Comparison of ENCODE assay signal across 9 cellular contexts in genomic region chr20:3405696-3406358, GRCh38. TPM values are rescaled to one million over a fixed set of nuclear protein-coding genes. Genes with fewer than 3 reads are reported as not detected.
DNase-seq lines count a peak whose midpoint lies in the region; ATAC-seq and TF ChIP-seq lines count a peak whose summit lies in the region.
"Had no signal": no experiment of that assay in that cellular context is flagged by ENCODE, and none has a peak within 500 bp of the region (broad histone marks: within the 10 kb centered on the region; RNA-seq: fewer than 3 reads in every experiment).

No MANE protein-coding gene starts in this region.

- CTCF ChIA-PET in activated CD8-positive, alpha-beta T cell treated with anti-CD3 and anti-CD28 coated beads, Interleukin-2, amount 10 ng/mL, durations not matched to agents 7 days and 5 days (lab: Charles Lee), result no interaction called here

- intact Hi-C loops in testis (cut with DNase I; ENCODE audit: low total_unique reads), result no loop called here

- H4K20me1 ChIP-seq in GM23248 (ENCODE audit: insufficient read depth), result peaks cover 16% of the 10 kb centered on the region; the same call in 1 of the 2 replicates

- peaks cover 11% of the 10 kb centered on the region for H3K27me3 Mint-ChIP-seq in activated CD8-positive, alpha-beta T cell treated with anti-CD3 and anti-CD28 coated beads, Interleukin-2, amount 10 ng/mL, durations not matched to agents 7 days and 5 days (ENCODE audit: low read depth)
- H3K27me3 Mint-ChIP-seq in stimulated activated naive B cell treated with anti-CD40 and anti-IgM and Interleukin-4, amounts not matched to agents 10 μg/mL and 1 μg/mL and 100 μg/mL, for 72 hours, result no peaks in the 10 kb centered on the region

- TF ChIP-seq EP300 in gastroesophageal sphincter (IDR thresholded peaks at IDR 0.05), result no peak

- H3K27ac ChIP-seq in GM23248 (peak overlapping the region; percentile 84), gastroesophageal sphincter (peak overlapping the region; percentile 96 to 98 (median 96)), testis (no peak overlapping the region)

- H3K36me3 ChIP-seq in GM23248 (ENCODE audit: low read depth) (no peaks in the 10 kb centered on the region), gastroesophageal sphincter (no peaks in the 10 kb centered on the region), testis (ENCODE audit: low read depth, missing control alignments) (no peaks in the 10 kb centered on the region)

- no peaks in the 10 kb centered on the region for H3K9me3 Mint-ChIP-seq in activated CD8-positive, alpha-beta T cell treated with anti-CD3 and anti-CD28 coated beads, Interleukin-2, amount 10 ng/mL, durations not matched to agents 7 days and 5 days (ENCODE audit: insufficient read depth)
- no peaks in the 10 kb centered on the region for H3K9me3 Mint-ChIP-seq in stimulated activated naive B cell treated with anti-CD40 and anti-IgM and Interleukin-4, amounts not matched to agents 10 μg/mL and 1 μg/mL and 100 μg/mL, for 72 hours

- no peaks in the 10 kb centered on the region for H3K9me3 ChIP-seq in GM23248 (ENCODE audit: low read depth)
- no peaks in the 10 kb centered on the region for H3K9me3 ChIP-seq in gastroesophageal sphincter
- H3K9me3 ChIP-seq in testis, result no peaks in the 10 kb centered on the region

- H3K4me2 ChIP-seq in GM23248 (ENCODE audit: unreplicated experiment), result peak overlapping the region; percentile 87

- H3K9ac ChIP-seq in GM23248, result peak overlapping the region; percentile 95

- H3K27ac Mint-ChIP-seq in activated CD8-positive, alpha-beta T cell treated with anti-CD3 and anti-CD28 coated beads, Interleukin-2, amount 10 ng/mL, durations not matched to agents 7 days and 5 days, result no peak overlapping the region
- H3K27ac Mint-ChIP-seq in stimulated activated naive B cell treated with anti-CD40 and anti-IgM and Interleukin-4, amounts not matched to agents 10 μg/mL and 1 μg/mL and 100 μg/mL, for 72 hours, result no peak overlapping the region

- no peaks in the 10 kb centered on the region for H3K36me3 Mint-ChIP-seq in activated CD8-positive, alpha-beta T cell treated with anti-CD3 and anti-CD28 coated beads, Interleukin-2, amount 10 ng/mL, durations not matched to agents 7 days and 5 days (ENCODE audit: low read depth)
- peaks cover 0 to 3% of the 10 kb centered on the region in 2 donors for H3K36me3 Mint-ChIP-seq in stimulated activated naive B cell treated with anti-CD40 and anti-IgM and Interleukin-4, amounts not matched to agents 10 μg/mL and 1 μg/mL and 100 μg/mL, for 72 hours

- H3K9me2 ChIP-seq in GM23248 (ENCODE audit: insufficient read depth), result no peaks in the 10 kb centered on the region

- H3K4me3 ChIP-seq in GM23248 (peak overlapping the region; percentile 95), gastroesophageal sphincter (peak overlapping the region; percentile 94 to 98), retinal pigment epithelial cell (ENCODE audit: low read length) (peak overlapping the region; percentile 84), testis (peak overlapping the region in 1 of 2 donors; percentile 81)

- POLR2A ChIA-PET in activated CD8-positive, alpha-beta T cell treated with anti-CD3 and anti-CD28 coated beads, Interleukin-2, amount 10 ng/mL, durations not matched to agents 7 days and 5 days (lab: Charles Lee), result interaction anchor here (1.7 kb wide), 1 partner anchor 14 kb away, joined by 7 read pairs; no protein-coding TSS in a partner anchor

- no peak for ATAC-seq in activated CD8-positive, alpha-beta T cell treated with anti-CD3 and anti-CD28 coated beads, Interleukin-2, amount 10 ng/mL, durations not matched to agents 7 days and 5 days
- no peak for ATAC-seq in gastroesophageal sphincter
- no peak for ATAC-seq in stimulated activated naive B cell treated with anti-CD40 and anti-IgM and Interleukin-4, amounts not matched to agents 10 μg/mL and 1 μg/mL and 100 μg/mL, for 72 hours (replicated peaks)

- H3K79me2 ChIP-seq in GM23248 (ENCODE audit: insufficient read depth), result peaks cover 71% of the 10 kb centered on the region

- DNase-seq in GM23248 (no peak), retinal pigment epithelial cell (ENCODE audit: low read depth) (no peak), testis (no peak), NCI-H526 (lab: John Stamatoyannopoulos, UW) (no peak), foreskin melanocyte (no peak)
- no peak for DNase-seq in activated CD8-positive, alpha-beta T cell treated with anti-CD3 and anti-CD28 coated beads, Interleukin-2, amount 10 ng/mL, durations not matched to agents 7 days and 5 days
- DNase-seq in stimulated activated naive B cell treated with anti-CD40 and anti-IgM and Interleukin-4, amounts not matched to agents 10 μg/mL and 1 μg/mL and 100 μg/mL, for 72 hours, result no peak

- H3K4me1 ChIP-seq in GM23248 (ENCODE audit: insufficient read depth), result peaks cover 6% of the 10 kb centered on the region; the same call in 1 of the 2 replicates
- peaks cover 0 to 47% (median 14%) of the 10 kb centered on the region in 3 donors for H3K4me1 ChIP-seq in gastroesophageal sphincter
- peaks cover 13% of the 10 kb centered on the region for H3K4me1 ChIP-seq in testis

- no peak for TF ChIP-seq CTCF in gastroesophageal sphincter (IDR thresholded peaks at IDR 0.05)
- TF ChIP-seq CTCF in retinal pigment epithelial cell (conservative IDR thresholded peaks at IDR 0.05; ENCODE audit: low read depth, low read length), result no peak
- no peak for TF ChIP-seq CTCF in testis (IDR thresholded peaks at IDR 0.05)

- in situ Hi-C loops in GM23248 (cut with MboI), result no loop called here

- H3K27me3 ChIP-seq in GM23248 (replicated peaks; ENCODE audit: insufficient read depth) (no peaks in the 10 kb centered on the region), gastroesophageal sphincter (no peaks in the 10 kb centered on the region), testis (no peaks in the 10 kb centered on the region)

- H2AFZ ChIP-seq in GM23248, result peak overlapping the region; percentile 75; the same call in 1 of the 2 replicates

- peaks cover 8% of the 10 kb centered on the region; the same call in 1 of the 2 replicates for H3F3A ChIP-seq in GM23248 (ENCODE audit: insufficient read depth)

- peaks cover 29% of the 10 kb centered on the region for H3K4me1 Mint-ChIP-seq in activated CD8-positive, alpha-beta T cell treated with anti-CD3 and anti-CD28 coated beads, Interleukin-2, amount 10 ng/mL, durations not matched to agents 7 days and 5 days (ENCODE audit: low read depth)
- peaks cover 13 to 24% of the 10 kb centered on the region in 2 donors for H3K4me1 Mint-ChIP-seq in stimulated activated naive B cell treated with anti-CD40 and anti-IgM and Interleukin-4, amounts not matched to agents 10 μg/mL and 1 μg/mL and 100 μg/mL, for 72 hours

- TF ChIP-seq POLR2A in gastroesophageal sphincter (IDR thresholded peaks at IDR 0.05) (no peak), testis (IDR thresholded peaks at IDR 0.05) (no peak)

- 21 to 33% methylated on average over 3 of the region's 3 CpGs for WGBS in GM23248 (ENCODE audit: low coverage in 1 of 2, low lambda C conversion rate in 2 of 2, missing lambda C conversion rate in 2 of 2), 2 experiments
- WGBS in gastroesophageal sphincter (ENCODE audit: low coverage in 1 of 2), 2 donors, result 18 to 25% methylated on average over 3 of the region's 3 CpGs
- 16 to 30% methylated on average over 3 of the region's 3 CpGs for WGBS in testis, 2 donors

- peak overlapping the region; percentile 77 for H3K4me3 Mint-ChIP-seq in activated CD8-positive, alpha-beta T cell treated with anti-CD3 and anti-CD28 coated beads, Interleukin-2, amount 10 ng/mL, durations not matched to agents 7 days and 5 days
- H3K4me3 Mint-ChIP-seq in stimulated activated naive B cell treated with anti-CD40 and anti-IgM and Interleukin-4, amounts not matched to agents 10 μg/mL and 1 μg/mL and 100 μg/mL, for 72 hours, result peak overlapping the region in 1 of 2 donors; percentile 100

RNA-seq across cellular contexts. Expression of gene DNAAF9, which starts 1.6 kb away (rescaled TPM):
- 11.4 and 12.4 TPM in 2 replicates for total RNA-seq in GM23248 (2014; rRNA removed; shearing (Covaris generic))
- polyA plus RNA-seq in GM23248 (2016; fragmentation: Nextera tagmentation; extraction: Ambion mirVana), result 4.3 and 4.6 TPM in 2 replicates
- 1 to 10 TPM; 3.4 to 3.5 TPM for total RNA-seq in activated CD8-positive, alpha-beta T cell treated with anti-CD3 and anti-CD28 coated beads, Interleukin-2, amount 10 ng/mL, durations not matched to agents 7 days and 5 days
- 10 to 100 TPM; 30.3 to 59.4 (median 35.9) TPM for total RNA-seq in gastroesophageal sphincter
- total RNA-seq in testis, result 10 to 100 TPM; 31.6 to 36.8 TPM
- polyA plus RNA-seq in testis (ENCODE audit: insufficient read depth, low read depth, low replicate concordance), result 22.1 TPM
- total RNA-seq: HT-29 had no signal

Comparison
In these comparisons a context has a peak if more than half of its experiments do, and no peak if none do; other contexts are left out.
1. H3K27ac ChIP-seq: peak in GM23248 (single experiment) and gastroesophageal sphincter (4 of 4); none in testis (0 of 2).